ENCODE assay signal across 9 cellular contexts in the genomic region with DNA sequence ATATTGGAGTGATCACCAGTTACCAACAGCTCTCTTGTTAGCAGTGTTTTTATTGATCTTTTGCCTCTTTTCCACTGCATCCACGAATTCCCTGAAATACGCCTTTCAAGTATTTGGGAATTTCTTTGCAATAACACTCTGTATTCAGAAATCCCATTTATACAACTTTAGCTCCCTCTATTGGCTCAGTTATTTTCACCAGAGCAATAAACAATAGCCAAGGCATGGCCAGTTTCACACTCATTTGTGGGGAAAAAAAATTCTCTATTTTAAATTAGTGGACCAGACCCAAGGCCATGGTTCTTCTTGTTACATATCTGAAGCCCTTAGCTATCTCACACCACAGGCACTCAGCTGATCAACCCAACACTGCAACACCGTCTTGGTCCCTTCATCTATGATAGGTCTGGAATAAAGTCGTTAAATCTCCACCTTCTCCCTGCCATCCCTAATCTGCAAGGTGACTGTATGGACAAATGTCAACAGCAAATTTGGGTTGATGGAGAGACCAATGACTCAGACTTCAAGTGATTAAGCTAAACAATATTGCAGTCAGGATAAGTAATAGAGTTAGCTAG.
DNase-seq lines count a peak whose midpoint lies in the region; ATAC-seq and TF ChIP-seq lines count a peak whose summit lies in the region.
"Had no signal": no experiment of that assay in that cellular context is flagged by ENCODE, and none has a peak within 500 bp of the region (broad histone marks: within the 10 kb centered on the region; RNA-seq: fewer than 3 reads in every experiment).

No MANE protein-coding gene starts in this region.

- H3K4me3 ChIP-seq in RWPE2 (ENCODE audit: severe bottlenecking) (no peak overlapping the region), transverse colon (no peak overlapping the region)

- intact Hi-C loops in transverse colon (cut with DNase I; ENCODE audit: low total_unique reads): no loop called here

- TF ChIP-seq EP300 in transverse colon (IDR thresholded peaks at IDR 0.05; ENCODE audit: low read depth): no peak

- H3K9me3 ChIP-seq in RWPE2 (ENCODE audit: severe bottlenecking) (no peaks in the 10 kb centered on the region), transverse colon (no peaks in the 10 kb centered on the region)

- peak; percentile 22 for DNase-seq in NCI-H2196 (lab: John Stamatoyannopoulos, UW; ENCODE audit: unreplicated experiment)
- no peak for DNase-seq in NCI-H2196 treated with DMSO at 0.1 percent for 48 hours (lab: John Stamatoyannopoulos, UW; ENCODE audit: unreplicated experiment)
- DNase-seq in RWPE2 (ENCODE audit: low spot score): no peak
- DNase-seq in foreskin melanocyte: peak; percentile 69
- no peak for DNase-seq in transverse colon
- DNase-seq in HPDE6-E6E7 (ENCODE audit: extremely low spot score): no peak
- no peak for DNase-seq in activated gamma-delta T cell (lab: John Stamatoyannopoulos, UW)
- DNase-seq: activated CD4-positive, alpha-beta T cell treated with anti-CD3 and anti-CD28 coated beads for 4 hours had no signal

- in situ Hi-C loops in transverse colon (cut with MboI; ENCODE audit: low pct_ligation_motif_present in 1 of 4, low pct_unique_long_range_greater_than_20kb in 1 of 4, low sequenced_read_pairs in 3 of 4): loop anchor here (10.0 to 25.0 kb wide), 5 partner anchors 700 to 1050 kb away; a partner anchor contains a TSS

- H3K4me1 ChIP-seq in RWPE2 (ENCODE audit: insufficient read depth, poor library complexity, severe bottlenecking): no peaks in the 10 kb centered on the region
- peaks cover 0 to 5% (median 2%) of the 10 kb centered on the region in 4 donors for H3K4me1 ChIP-seq in transverse colon

- TF ChIP-seq CTCF in RWPE2 (IDR thresholded peaks at IDR 0.05; ENCODE audit: poor library complexity, severe bottlenecking) (peak; percentile 73), transverse colon (IDR thresholded peaks at IDR 0.05) (peak in 3 of 5 experiments; percentile 8 to 21 (median 20))

- ATAC-seq in RWPE2 (ENCODE audit: low read depth) (peak; percentile 28; the same call in 1 of the 3 replicates), HG02852 (IDR thresholded peaks at IDR 0.05; ENCODE audit: unreplicated experiment) (no peak)

- TF ChIP-seq POLR2A in transverse colon (IDR thresholded peaks at IDR 0.05): no peak

- H3K27ac ChIP-seq in RWPE2 (ENCODE audit: poor library complexity, severe bottlenecking) (no peak overlapping the region), transverse colon (no peak overlapping the region)

- 57 to 66% methylated on average over 4 of the region's 4 CpGs for WGBS in transverse colon (ENCODE audit: low coverage in 1 of 2), 2 donors

- H3K27me3 ChIP-seq in RWPE2 (ENCODE audit: insufficient read depth, poor library complexity, severe bottlenecking) (no peaks in the 10 kb centered on the region), transverse colon (no peaks in the 10 kb centered on the region)

- H3K36me3 ChIP-seq in RWPE2 (ENCODE audit: low read depth) (no peaks in the 10 kb centered on the region), transverse colon (no peaks in the 10 kb centered on the region)

Comparison
In these comparisons a context has a peak if more than half of its experiments do, and no peak if none do; other contexts are left out.
1. DNase-seq: peak in NCI-H2196 (single experiment) and foreskin melanocyte (single experiment); none in NCI-H2196 treated with DMSO at 0.1 percent for 48 hours (single experiment), RWPE2 (single experiment), transverse colon (single experiment), HPDE6-E6E7 (single experiment) and activated gamma-delta T cell (single experiment).